12 cellular contexts compared by ENCODE assay signal in the genomic region with DNA sequence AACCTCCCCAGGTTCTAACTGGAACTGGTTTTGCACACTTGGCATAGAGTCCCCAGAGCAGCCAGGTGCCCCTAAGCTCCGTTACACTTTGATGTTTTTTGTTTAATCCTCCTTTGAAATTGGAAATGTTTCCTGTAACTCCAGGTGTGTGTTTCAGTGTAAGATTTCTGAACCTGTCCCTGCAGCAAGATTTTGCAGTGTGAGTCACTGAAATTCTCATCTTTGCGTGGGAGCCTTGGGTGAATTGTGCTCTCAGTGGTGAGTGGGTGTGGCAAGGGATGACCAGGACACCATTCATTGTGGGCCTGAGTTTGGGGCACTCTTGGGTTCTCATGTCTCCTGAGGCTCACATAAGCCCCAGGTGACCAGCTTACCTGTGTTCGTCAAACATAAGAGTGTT. TPM values are rescaled to one million over a fixed set of nuclear protein-coding genes. Genes with fewer than 3 reads are reported as not detected.
DNase-seq lines count a peak whose midpoint lies in the region; ATAC-seq and TF ChIP-seq lines count a peak whose summit lies in the region.
"Had no signal": no experiment of that assay in that cellular context is flagged by ENCODE, and none has a peak within 500 bp of the region (broad histone marks: within the 10 kb centered on the region; RNA-seq: fewer than 3 reads in every experiment).

No MANE protein-coding gene starts in this region.

- TF ChIP-seq EP300 in transverse colon (IDR thresholded peaks at IDR 0.05; ENCODE audit: low read depth): no peak

- H3K9ac ChIP-seq in mesenchymal stem cell (ENCODE audit: low read length): no peak overlapping the region

- H2AFZ ChIP-seq in mesenchymal stem cell (ENCODE audit: low read depth, low read length): no peak overlapping the region

- no peak overlapping the region for H3K18ac ChIP-seq in mesenchymal stem cell (ENCODE audit: low read depth in 1 of 2, low read length in 2 of 2)

- peaks cover 1 to 2% of the 10 kb centered on the region in 2 experiments for H3K36me3 ChIP-seq in mesenchymal stem cell (ENCODE audit: control insufficient read depth in 1 of 2, insufficient read depth in 2 of 2, low read depth in 1 of 2, low read length in 2 of 2)
- H3K36me3 ChIP-seq in transverse colon: no peaks in the 10 kb centered on the region
- H3K36me3 ChIP-seq: adrenal gland, colonic mucosa had no signal

- H3K4me3 ChIP-seq in mesenchymal stem cell (ENCODE audit: insufficient read depth in 1 of 2, low read depth in 1 of 2, low read length in 2 of 2) (no peak overlapping the region), transverse colon (no peak overlapping the region)
- H3K4me3 ChIP-seq: adrenal gland, colonic mucosa had no signal

- in situ Hi-C loops in transverse colon (cut with MboI; ENCODE audit: low pct_ligation_motif_present in 1 of 4, low pct_unique_long_range_greater_than_20kb in 1 of 4, low sequenced_read_pairs in 3 of 4): no loop called here

- no peak for ATAC-seq in GM21447 (IDR thresholded peaks at IDR 0.05; ENCODE audit: unreplicated experiment)
- ATAC-seq in GM21526 (IDR thresholded peaks at IDR 0.05; ENCODE audit: low FRiP score, unreplicated experiment): no peak
- ATAC-seq: naive thymus-derived CD4-positive, alpha-beta T cell had no signal

- H4K91ac ChIP-seq in mesenchymal stem cell (ENCODE audit: low read length): no peak overlapping the region

- H4K8ac ChIP-seq in mesenchymal stem cell (ENCODE audit: low read length): no peak overlapping the region

- H3K9me3 ChIP-seq in mesenchymal stem cell (ENCODE audit: control insufficient read depth, low read length) (peaks cover 4% of the 10 kb centered on the region), transverse colon (no peaks in the 10 kb centered on the region)
- H3K9me3 ChIP-seq: adrenal gland, colonic mucosa had no signal

- intact Hi-C loops in activated T-helper 2 cell treated with anti-CD3 and anti-CD28 coated beads, Interferon-gamma antibody, Interleukin-2, Interleukin-4, amounts not matched to agents 10 μg/mL and 5 μg/mL and 100 μg/mL, durations not matched to agents 14 hours and 24 hours and 36 hours (cut with micrococcal nuclease): loop anchor here (1.0 kb wide), 1 partner anchor 11 kb away; no protein-coding TSS in a partner anchor
- intact Hi-C loops in transverse colon (cut with DNase I; ENCODE audit: low total_unique reads): no loop called here

- TF ChIP-seq POLR2A in transverse colon (IDR thresholded peaks at IDR 0.05): no peak

- no peak overlapping the region for H2BK15ac ChIP-seq in mesenchymal stem cell (ENCODE audit: low read depth, poor library complexity, severe bottlenecking)

- H3K79me1 ChIP-seq in mesenchymal stem cell (replicated peaks; ENCODE audit: low read length, poor library complexity, severe bottlenecking): peaks cover 13% of the 10 kb centered on the region

- 91% methylated on average over 3 of the region's 3 CpGs for WGBS in mesenchymal stem cell
- WGBS in transverse colon (ENCODE audit: low coverage in 1 of 2), 2 donors: 61% methylated on average over 3 of the region's 3 CpGs; no CpG with 5 or more reads in 1 of the 2 donors

- H3K14ac ChIP-seq in mesenchymal stem cell (ENCODE audit: low read length in 2 of 2): no peak overlapping the region

- H3K23ac ChIP-seq in mesenchymal stem cell (ENCODE audit: low read length in 2 of 2): no peak overlapping the region

- H2BK120ac ChIP-seq in mesenchymal stem cell (ENCODE audit: low read depth, low read length): no peak overlapping the region

- H3K4me1 ChIP-seq in mesenchymal stem cell (ENCODE audit: control insufficient read depth, insufficient read depth, low read depth, low read length): peaks cover 27% of the 10 kb centered on the region
- H3K4me1 ChIP-seq in transverse colon: peaks cover 70 to 98% (median 82%) of the 10 kb centered on the region in 4 donors

- TF ChIP-seq CTCF in transverse colon (IDR thresholded peaks at IDR 0.05): no peak

- H2AK5ac ChIP-seq in mesenchymal stem cell (ENCODE audit: low read length, severe bottlenecking): peak overlapping the region; percentile 49

- H3K4me3 Mint-ChIP-seq in activated T-cell treated with anti-CD3 and anti-CD28 coated beads, Interleukin-2, amount 50 U/mL, for 24 hours: no peak overlapping the region
- no peak overlapping the region for H3K4me3 Mint-ChIP-seq in activated T-helper 2 cell treated with anti-CD3 and anti-CD28 coated beads, Interferon-gamma antibody, Interleukin-2, Interleukin-4, amounts not matched to agents 10 μg/mL and 5 μg/mL and 100 μg/mL, durations not matched to agents 14 hours and 24 hours and 36 hours (ENCODE audit: low read depth)

- no peak overlapping the region for H2BK12ac ChIP-seq in mesenchymal stem cell (ENCODE audit: low read length in 2 of 2)

- H3K27ac Mint-ChIP-seq in activated T-cell treated with anti-CD3 and anti-CD28 coated beads, Interleukin-2, amount 50 U/mL, for 24 hours: peak overlapping the region; percentile 27
- H3K27ac Mint-ChIP-seq in activated T-helper 2 cell treated with anti-CD3 and anti-CD28 coated beads, Interferon-gamma antibody, Interleukin-2, Interleukin-4, amounts not matched to agents 10 μg/mL and 5 μg/mL and 100 μg/mL, durations not matched to agents 14 hours and 24 hours and 36 hours: peak overlapping the region; percentile 23

- no peak overlapping the region for H3K4me2 ChIP-seq in mesenchymal stem cell (ENCODE audit: low read length, poor library complexity, severe bottlenecking)

- H3K27me3 ChIP-seq in mesenchymal stem cell (ENCODE audit: control insufficient read depth in 1 of 2, insufficient read depth in 1 of 2, low read length in 2 of 2) (no peaks in the 10 kb centered on the region), transverse colon (no peaks in the 10 kb centered on the region)
- H3K27me3 ChIP-seq: adrenal gland, colonic mucosa had no signal

- H3K27ac ChIP-seq in mesenchymal stem cell (ENCODE audit: low read length, poor library complexity, severe bottlenecking): no peak overlapping the region
- peak overlapping the region; percentile 93 to 99 (median 95) for H3K27ac ChIP-seq in transverse colon
- H3K27ac ChIP-seq: colonic mucosa had no signal

- H3K4ac ChIP-seq in mesenchymal stem cell (ENCODE audit: low read depth in 1 of 2, low read length in 2 of 2): no peak overlapping the region

- no peaks in the 10 kb centered on the region for H3K27me3 Mint-ChIP-seq in activated T-cell treated with anti-CD3 and anti-CD28 coated beads, Interleukin-2, amount 50 U/mL, for 24 hours
- H3K27me3 Mint-ChIP-seq in activated T-helper 2 cell treated with anti-CD3 and anti-CD28 coated beads, Interferon-gamma antibody, Interleukin-2, Interleukin-4, amounts not matched to agents 10 μg/mL and 5 μg/mL and 100 μg/mL, durations not matched to agents 14 hours and 24 hours and 36 hours (ENCODE audit: low read depth): peaks cover 4% of the 10 kb centered on the region

- DNase-seq in activated T-cell treated with anti-CD3 and anti-CD28 coated beads, Interleukin-2, amount 50 U/mL, for 24 hours: no peak
- DNase-seq in activated T-cell treated with anti-CD3 and anti-CD28 coated beads for 4 hours (no peak), mesenchymal stem cell (no peak), transverse colon (no peak), NCI-H2081 treated with DMSO at 0.1 percent for 48 hours (lab: John Stamatoyannopoulos, UW) (no peak)
- no peak for DNase-seq in activated T-helper 2 cell treated with anti-CD3 and anti-CD28 coated beads, Interferon-gamma antibody, Interleukin-2, Interleukin-4, amounts not matched to agents 10 μg/mL and 5 μg/mL and 100 μg/mL, durations not matched to agents 14 hours and 24 hours and 36 hours (ENCODE audit: low spot score)
- DNase-seq: activated CD8-positive, alpha-beta memory T cell treated with anti-CD3 and anti-CD28 coated beads for 24 hours; adrenal gland; colonic mucosa; naive thymus-derived CD4-positive, alpha-beta T cell had no signal

- peaks cover 28% of the 10 kb centered on the region for H3K4me1 Mint-ChIP-seq in activated T-cell treated with anti-CD3 and anti-CD28 coated beads, Interleukin-2, amount 50 U/mL, for 24 hours (ENCODE audit: low read depth)
- H3K4me1 Mint-ChIP-seq in activated T-helper 2 cell treated with anti-CD3 and anti-CD28 coated beads, Interferon-gamma antibody, Interleukin-2, Interleukin-4, amounts not matched to agents 10 μg/mL and 5 μg/mL and 100 μg/mL, durations not matched to agents 14 hours and 24 hours and 36 hours (ENCODE audit: low read depth): peaks cover 39% of the 10 kb centered on the region

- H2BK5ac ChIP-seq in mesenchymal stem cell (ENCODE audit: low read depth, low read length, poor library complexity, severe bottlenecking): no peak overlapping the region

- no peaks in the 10 kb centered on the region for H3K9me3 Mint-ChIP-seq in activated T-cell treated with anti-CD3 and anti-CD28 coated beads, Interleukin-2, amount 50 U/mL, for 24 hours
- no peaks in the 10 kb centered on the region for H3K9me3 Mint-ChIP-seq in activated T-helper 2 cell treated with anti-CD3 and anti-CD28 coated beads, Interferon-gamma antibody, Interleukin-2, Interleukin-4, amounts not matched to agents 10 μg/mL and 5 μg/mL and 100 μg/mL, durations not matched to agents 14 hours and 24 hours and 36 hours

- H3K36me3 Mint-ChIP-seq in activated T-cell treated with anti-CD3 and anti-CD28 coated beads, Interleukin-2, amount 50 U/mL, for 24 hours (ENCODE audit: low read depth): no peaks in the 10 kb centered on the region
- no peaks in the 10 kb centered on the region for H3K36me3 Mint-ChIP-seq in activated T-helper 2 cell treated with anti-CD3 and anti-CD28 coated beads, Interferon-gamma antibody, Interleukin-2, Interleukin-4, amounts not matched to agents 10 μg/mL and 5 μg/mL and 100 μg/mL, durations not matched to agents 14 hours and 24 hours and 36 hours (ENCODE audit: low read depth)
- H3K36me3 Mint-ChIP-seq: naive thymus-derived CD4-positive, alpha-beta T cell had no signal

RNA-seq across cellular contexts. Expression of a gene that starts 18.3 kb away (rescaled TPM):
- 24.8 and 26.4 TPM in 2 replicates for total RNA-seq in activated T-helper 2 cell treated with anti-CD3 and anti-CD28 coated beads, Interferon-gamma antibody, Interleukin-2, Interleukin-4, amounts not matched to agents 10 μg/mL and 5 μg/mL and 100 μg/mL, durations not matched to agents 14 hours and 24 hours and 36 hours
- 253 TPM for polyA plus RNA-seq in mesenchymal stem cell (2013, experiment 1 of 2)
- 270 TPM for polyA plus RNA-seq in mesenchymal stem cell (2013, experiment 2 of 2)
- 100 to 1,000 TPM; 207 to 668 (median 481) TPM for total RNA-seq in transverse colon
